ENCODE assay signal across 19 cellular contexts in the genomic region with DNA sequence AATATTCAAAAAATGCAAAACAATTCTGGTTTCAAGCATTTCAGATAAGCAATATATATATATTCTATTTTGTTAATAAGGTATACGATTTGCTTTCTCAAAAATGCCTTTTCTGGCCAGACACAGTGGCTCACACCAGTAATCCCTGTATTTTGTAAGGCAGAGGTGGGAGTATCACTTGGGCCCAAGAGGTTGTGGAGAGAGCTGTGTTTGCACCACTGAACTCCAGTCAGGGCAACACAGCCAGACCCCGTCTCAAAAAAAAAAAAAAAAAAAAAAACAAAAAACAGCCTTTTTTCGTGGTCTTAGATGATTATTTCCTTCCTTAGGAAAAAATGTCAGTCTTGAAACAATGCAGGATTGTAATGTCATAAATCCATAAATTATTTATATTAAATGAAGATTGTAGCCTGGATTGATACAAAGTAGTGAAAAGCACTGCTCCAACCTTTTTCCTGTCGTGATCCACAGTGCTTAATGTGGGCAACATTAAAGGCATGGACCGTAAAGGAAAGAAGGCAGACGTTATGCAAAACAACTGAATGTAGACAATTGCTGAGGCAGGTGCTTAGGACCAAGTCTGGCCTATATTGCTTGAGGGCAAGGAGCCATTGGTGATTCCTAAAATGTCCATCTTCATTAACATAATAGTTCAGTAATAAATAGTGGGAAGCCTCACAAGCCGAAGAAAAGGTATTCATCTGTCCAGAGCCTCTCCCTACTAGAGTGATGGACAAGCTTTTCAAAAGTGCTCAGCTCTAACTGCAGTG. TPM values are rescaled to one million over a fixed set of nuclear protein-coding genes. Genes with fewer than 3 reads are reported as not detected.
DNase-seq lines count a peak whose midpoint lies in the region; ATAC-seq and TF ChIP-seq lines count a peak whose summit lies in the region.
"Had no signal": no experiment of that assay in that cellular context is flagged by ENCODE, and none has a peak within 500 bp of the region (broad histone marks: within the 10 kb centered on the region; RNA-seq: fewer than 3 reads in every experiment).

No MANE protein-coding gene starts in this region.

- TF ChIP-seq CTCF in GM23338 (conservative IDR thresholded peaks at IDR 0.05; ENCODE audit: low read depth in 2 of 2) (no peak), foreskin keratinocyte (conservative IDR thresholded peaks at IDR 0.05) (no peak)

- intact Hi-C loops in activated CD4-positive, alpha-beta T cell treated with anti-CD3 and anti-CD28 coated beads, Interleukin-2, amount 10 ng/mL, durations not matched to agents 24 days and 14 days (cut with micrococcal nuclease): no loop called here

- peaks cover 19% of the 10 kb centered on the region for H3F3A ChIP-seq in GM23338 (replicated peaks; ENCODE audit: low read depth)

- no peaks in the 10 kb centered on the region for H4K20me1 ChIP-seq in BLaER1
- peaks cover 2% of the 10 kb centered on the region; the same call in 1 of the 2 replicates for H4K20me1 ChIP-seq in GM23338 (replicated peaks; ENCODE audit: insufficient read depth)

- peaks cover 9% of the 10 kb centered on the region for H3K27me3 Mint-ChIP-seq in GM23338 (ENCODE audit: insufficient read depth, low read depth, poor library complexity)
- no peaks in the 10 kb centered on the region for H3K27me3 Mint-ChIP-seq in activated CD4-positive, alpha-beta T cell treated with anti-CD3 and anti-CD28 coated beads, Interleukin-2, amount 10 ng/mL, durations not matched to agents 24 days and 14 days
- H3K27me3 Mint-ChIP-seq: B cell; CD8-positive, alpha-beta memory T cell had no signal

- H3K4me1 Mint-ChIP-seq in GM23338: peaks cover 31% of the 10 kb centered on the region
- H3K4me1 Mint-ChIP-seq in activated CD4-positive, alpha-beta T cell treated with anti-CD3 and anti-CD28 coated beads, Interleukin-2, amount 10 ng/mL, durations not matched to agents 24 days and 14 days: peaks cover 16% of the 10 kb centered on the region

- H3K4me1 ChIP-seq in BLaER1 (peaks cover 95% of the 10 kb centered on the region), GM23338 (ENCODE audit: insufficient read depth) (peaks cover 6% of the 10 kb centered on the region), foreskin keratinocyte (peaks cover 20% of the 10 kb centered on the region)

- peak overlapping the region; percentile 77 for H3K4me2 ChIP-seq in BLaER1
- H3K4me2 ChIP-seq in GM23338: no peak overlapping the region

- H3K4me3 Mint-ChIP-seq in GM23338: no peak overlapping the region
- H3K4me3 Mint-ChIP-seq in activated CD4-positive, alpha-beta T cell treated with anti-CD3 and anti-CD28 coated beads, Interleukin-2, amount 10 ng/mL, durations not matched to agents 24 days and 14 days: no peak overlapping the region
- H3K4me3 Mint-ChIP-seq: B cell; CD8-positive, alpha-beta memory T cell had no signal

- H3K36me3 ChIP-seq in BLaER1: peaks cover 71% of the 10 kb centered on the region
- H3K36me3 ChIP-seq in GM23338 (ENCODE audit: insufficient read depth): peaks cover 37% of the 10 kb centered on the region

- DNase-seq in GM23338 (ENCODE audit: low spot score) (no peak), foreskin keratinocyte (no peak), NCI-H1105 (lab: John Stamatoyannopoulos, UW) (no peak), NCI-H446 treated with DMSO at 0.1 percent for 48 hours (lab: John Stamatoyannopoulos, UW) (no peak)
- no peak for DNase-seq in activated CD4-positive, alpha-beta T cell treated with anti-CD3 and anti-CD28 coated beads, Interleukin-2, amount 10 ng/mL, durations not matched to agents 24 days and 14 days
- DNase-seq: CD8-positive, alpha-beta memory T cell; GDM1; Karpas-422; MM.1S; NCI-H1092 treated with DMSO at 0.1 percent for 48 hours; NCI-H1694; NCI-H2227 treated with DMSO at 0.1 percent for 48 hours; NCI-H69; SW 1271 had no signal

- no peaks in the 10 kb centered on the region for H3K79me2 ChIP-seq in GM23338 (replicated peaks; ENCODE audit: insufficient read depth)

- H3K4me3 ChIP-seq in BLaER1 (no peak overlapping the region), GM23338 (no peak overlapping the region)
- H3K4me3 ChIP-seq: GM12878, SJSA1 had no signal

- no peak overlapping the region for H3K27ac Mint-ChIP-seq in GM23338
- no peak overlapping the region for H3K27ac Mint-ChIP-seq in activated CD4-positive, alpha-beta T cell treated with anti-CD3 and anti-CD28 coated beads, Interleukin-2, amount 10 ng/mL, durations not matched to agents 24 days and 14 days
- H3K27ac Mint-ChIP-seq: B cell had no signal

- no peaks in the 10 kb centered on the region for H3K9me3 ChIP-seq in BLaER1
- H3K9me3 ChIP-seq: SJSA1 had no signal

- H2AFZ ChIP-seq in GM23338: no peak overlapping the region

- no peak overlapping the region for H3K9ac ChIP-seq in BLaER1

- no peaks in the 10 kb centered on the region for H3K9me3 Mint-ChIP-seq in GM23338
- no peaks in the 10 kb centered on the region for H3K9me3 Mint-ChIP-seq in activated CD4-positive, alpha-beta T cell treated with anti-CD3 and anti-CD28 coated beads, Interleukin-2, amount 10 ng/mL, durations not matched to agents 24 days and 14 days
- H3K9me3 Mint-ChIP-seq: CD8-positive, alpha-beta memory T cell had no signal

- H3K9me2 ChIP-seq in GM23338 (ENCODE audit: insufficient read depth): no peaks in the 10 kb centered on the region

- H3K27me3 ChIP-seq in BLaER1 (no peaks in the 10 kb centered on the region), GM23338 (ENCODE audit: insufficient read depth) (no peaks in the 10 kb centered on the region), foreskin keratinocyte (no peaks in the 10 kb centered on the region)
- H3K27me3 ChIP-seq: SJSA1 had no signal

- peak overlapping the region; percentile 91 for H3K27ac ChIP-seq in BLaER1
- H3K27ac ChIP-seq in GM23338 (ENCODE audit: low read depth): 0 out of 2 replicates have a peak overlapping the region, but pooled peaks have one; percentile 65
- H3K27ac ChIP-seq in foreskin keratinocyte: peak overlapping the region; percentile 98

- H3K36me3 Mint-ChIP-seq in GM23338 (ENCODE audit: low read depth): peaks cover 82% of the 10 kb centered on the region
- H3K36me3 Mint-ChIP-seq in activated CD4-positive, alpha-beta T cell treated with anti-CD3 and anti-CD28 coated beads, Interleukin-2, amount 10 ng/mL, durations not matched to agents 24 days and 14 days (ENCODE audit: low read depth): peaks cover 63% of the 10 kb centered on the region

- ATAC-seq in GM23338: no peak
- no peak for ATAC-seq in foreskin keratinocyte
- ATAC-seq: GM12878 had no signal

TF ChIP-seq in GM23338, 12 proteins besides CTCF, POLR2A, EP300 and RAD21:
- no peak for TF ChIP-seq POLR2AphosphoS5 (IDR thresholded peaks at IDR 0.05; ENCODE audit: low read depth)
- no peak for TF ChIP-seq CREB1 (CRISPR knock-in tag; IDR thresholded peaks at IDR 0.05; ENCODE audit: low read depth)
- TF ChIP-seq ZNF331 (CRISPR knock-in tag; IDR thresholded peaks at IDR 0.05; ENCODE audit: low read depth): no peak
- no peak for TF ChIP-seq EZH2phosphoT487 (IDR thresholded peaks at IDR 0.05; ENCODE audit: unreplicated experiment)

TF ChIP-seq in PFSK-1, 5 proteins besides CTCF, POLR2A, EP300 and RAD21:
- TF ChIP-seq POLR2AphosphoS5 (IDR thresholded peaks at IDR 0.05; ENCODE audit: low read depth, low read length): 0 out of 2 replicates have a peak, but pooled peaks have one; percentile 24
- no peak for TF ChIP-seq TAF1 (IDR thresholded peaks at IDR 0.05; ENCODE audit: borderline replicate concordance, insufficient read depth, low read length)

RNA-seq across cellular contexts. Expression of gene RAD52, which starts 36.8 kb away (rescaled TPM):
- 12.5 and 21.3 TPM in 2 replicates for total RNA-seq in GM23338 (2014; rRNA removed; shearing (Covaris generic))
- polyA plus RNA-seq in GM23338 (2016; fragmentation: Nextera tagmentation; extraction: Ambion mirVana) (8.7 and 10.9 TPM in 2 replicates), foreskin keratinocyte (3.7 and 6.2 TPM in 2 replicates)
- polyA plus RNA-seq in PFSK-1 (2012; ENCODE audit: insufficient read length, low read depth): 16.5 TPM
- 15.5 and 18.1 TPM in 2 replicates for total RNA-seq in foreskin keratinocyte
- total RNA-seq in activated CD4-positive, alpha-beta T cell treated with anti-CD3 and anti-CD28 coated beads, Interleukin-2, amount 10 ng/mL, durations not matched to agents 24 days and 14 days: 15.2 and 15.7 TPM in 2 replicates
